In the genomic region with DNA sequence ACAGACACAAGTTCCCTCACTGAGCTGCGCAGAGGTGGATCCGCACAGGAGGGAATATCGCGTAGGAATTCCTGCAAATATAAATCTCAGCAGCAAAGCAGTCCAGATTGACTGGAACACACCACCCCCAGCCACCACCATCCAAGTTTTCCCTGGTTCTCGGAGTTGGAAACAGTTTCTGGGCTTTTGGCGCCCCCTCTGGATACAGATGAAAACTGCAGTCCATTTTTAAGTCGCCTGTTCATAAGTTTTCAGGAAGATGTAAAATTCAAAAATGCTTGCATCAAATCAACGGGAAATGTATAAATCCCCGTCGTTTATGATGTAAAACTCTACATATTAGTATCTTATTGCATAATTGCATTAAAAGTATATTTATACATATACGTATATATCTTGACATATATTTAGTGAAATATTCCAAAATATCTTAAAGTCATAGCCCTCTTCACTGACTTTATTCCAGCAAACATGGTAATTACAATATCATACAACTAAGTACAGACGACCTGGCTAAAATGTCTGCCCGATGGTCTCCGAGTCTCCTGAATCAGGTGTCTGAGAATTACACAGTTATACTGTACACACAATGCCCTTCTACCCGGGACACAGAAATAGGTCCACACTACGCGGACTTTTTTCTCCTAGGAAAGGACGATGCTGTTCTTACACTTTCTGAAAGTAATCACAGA, we compare ENCODE assay signal across 7 cellular contexts. TPM values are rescaled to one million over a fixed set of nuclear protein-coding genes. Genes with fewer than 3 reads are reported as not detected.
DNase-seq lines count a peak whose midpoint lies in the region; ATAC-seq and TF ChIP-seq lines count a peak whose summit lies in the region.

No MANE protein-coding gene starts in this region.

- POLR2A ChIA-PET in PC-9 (lab: Charles Lee; ENCODE audit: unreplicated experiment): no interaction called here

- ATAC-seq in thoracic aorta (ENCODE audit: insufficient number of reproducible peaks, low FRiP score, low read depth) (no peak), HG03457 (IDR thresholded peaks at IDR 0.05; ENCODE audit: unreplicated experiment) (no peak)

- BruUV-seq in PC-9 (replicated peaks; lab: Mats Ljungman, UMichigan): no TSS peak

- TF ChIP-seq CTCF in PC-9 (conservative IDR thresholded peaks at IDR 0.05) (peak; percentile 98), choroid plexus epithelial cell (conservative IDR thresholded peaks at IDR 0.05; ENCODE audit: low read depth, low read length) (peak; percentile 94), thoracic aorta (IDR thresholded peaks at IDR 0.05) (peak; percentile 86)

- peak overlapping the region; percentile 94 for H3K4me2 ChIP-seq in PC-9

- H3K4me1 ChIP-seq in PC-9 (replicated peaks; ENCODE audit: insufficient read depth): peaks cover 22% of the 10 kb centered on the region; the same call in 1 of the 2 replicates
- H3K4me1 ChIP-seq in thoracic aorta (ENCODE audit: control insufficient read depth in 1 of 2, low read depth in 2 of 2): peaks cover 19 to 49% of the 10 kb centered on the region in 2 donors

- no peaks in the 10 kb centered on the region for H3K27me3 ChIP-seq in PC-9 (ENCODE audit: insufficient read depth, low read depth)
- peaks cover 2% of the 10 kb centered on the region for H3K27me3 ChIP-seq in layer of hippocampus (ENCODE audit: control insufficient read depth, insufficient read depth, low read length)
- H3K27me3 ChIP-seq in thoracic aorta (replicated peaks; ENCODE audit: insufficient read depth): no peaks in the 10 kb centered on the region

- H3K4me3 ChIP-seq in PC-9 (no peak overlapping the region), choroid plexus epithelial cell (ENCODE audit: low read depth, low read length) (no peak overlapping the region), thoracic aorta (peak overlapping the region; percentile 50)

- no peaks in the 10 kb centered on the region for H3F3A ChIP-seq in PC-9 (ENCODE audit: insufficient read depth, low read depth)

- peak; percentile 38 for DNase-seq in DMS153 (lab: John Stamatoyannopoulos, UW)
- DNase-seq in HPDE6-E6E7 (ENCODE audit: extremely low spot score): peak; percentile 52
- peak; percentile 52 to 81 for DNase-seq in PC-9
- DNase-seq in choroid plexus epithelial cell (ENCODE audit: low read depth): peak; percentile 88
- no peak for DNase-seq in thoracic aorta (ENCODE audit: low spot score)

- H3K27ac ChIP-seq in PC-9 (no peak overlapping the region), layer of hippocampus (ENCODE audit: low read depth, low read length) (peak overlapping the region; percentile 16), thoracic aorta (no peak overlapping the region)

- H4K20me1 ChIP-seq in PC-9 (ENCODE audit: insufficient read depth): peaks cover 13% of the 10 kb centered on the region; the same call in 1 of the 2 replicates

- no peak overlapping the region for H2AFZ ChIP-seq in PC-9

- H3K9me2 ChIP-seq in PC-9 (ENCODE audit: insufficient read depth): no peaks in the 10 kb centered on the region

- peaks cover 27% of the 10 kb centered on the region for H3K79me2 ChIP-seq in PC-9 (ENCODE audit: low read depth)

- CTCF ChIA-PET in PC-9 (lab: Charles Lee): interaction anchor here (1.0 kb wide), 1 partner anchor 645 kb away, joined by 3 read pairs; no protein-coding TSS in a partner anchor

- H3K9me3 ChIP-seq in PC-9 (ENCODE audit: insufficient read depth, low read depth) (peaks cover 4% of the 10 kb centered on the region; the same call in 1 of the 2 replicates), thoracic aorta (no peaks in the 10 kb centered on the region)

- intact Hi-C loops in PC-9 (cut with micrococcal nuclease; ENCODE audit: unreplicated experiment): loop anchor here (1.0 to 10.0 kb wide), 10 partner anchors 146 to 1482 kb away; no protein-coding TSS in a partner anchor

- H3K36me3 ChIP-seq in PC-9 (ENCODE audit: low read depth): peaks cover 7% of the 10 kb centered on the region; the same call in 1 of the 2 replicates
- H3K36me3 ChIP-seq in thoracic aorta: no peaks in the 10 kb centered on the region

RNA-seq across cellular contexts. Expression of gene SOX9, which starts 2.1 kb away (rescaled TPM):
- total RNA-seq in PC-9 (2021) (21.7 and 25.0 TPM in 2 replicates), thoracic aorta (1 to 10 TPM; 1.2 to 3.6 TPM)
